Comparison of ENCODE assay signal across 24 cellular contexts in genomic region chr3:25707268-25707928, GRCh38.
"Had no signal": no experiment of that assay in that cellular context is flagged by ENCODE, and none has a peak within 500 bp of the region (broad histone marks: within the 10 kb centered on the region; RNA-seq: fewer than 3 reads in every experiment).

No MANE protein-coding gene starts in this region.

- H3K4me2 ChIP-seq: hepatocyte, neural progenitor cell had no signal

- H3K36me3 ChIP-seq: esophagus muscularis mucosa, neural progenitor cell, ovary, right atrium auricular region, sigmoid colon, tibial nerve, upper lobe of right lung had no signal

- DNase-seq: effector memory CD8-positive, alpha-beta T cell; foreskin fibroblast; head of caudate nucleus; left colon; left ventricle myocardium superior; mesenchymal stem cell; midbrain; nucleus accumbens; ovary; sigmoid colon; stimulated activated CD4-positive, alpha-beta T cell treated with anti-CD3 and anti-CD28 coated beads, Interleukin-2, amount 100 ng/mL, for 24 hours; stimulated activated CD4-positive, alpha-beta T cell treated with anti-CD3 and anti-CD28 coated beads, Interleukin-4, amount 100 ng/mL, for 4 hours; stimulated activated naive B cell treated with anti-CD40 and anti-IgM and Interleukin-4, amounts not matched to agents 10 μg/mL and 1 μg/mL and 100 μg/mL, for 72 hours; stimulated activated naive CD8-positive, alpha-beta T cell treated with anti-CD3 and anti-CD28 coated beads, Interleukin-15, amount 100 ng/mL, for 72 hours; testis; upper lobe of right lung had no signal

- H3K4me1 ChIP-seq: esophagus muscularis mucosa, neural progenitor cell, right atrium auricular region, sigmoid colon, testis, tibial nerve, upper lobe of right lung had no signal

- H3K79me2 ChIP-seq: hepatocyte had no signal

- H3K27me3 ChIP-seq: esophagus muscularis mucosa, neural progenitor cell, ovary, right atrium auricular region, sigmoid colon, testis, tibial nerve had no signal

- H3K9ac ChIP-seq: neural progenitor cell had no signal

- H2AFZ ChIP-seq: hepatocyte, neural progenitor cell had no signal

- H3K4me3 ChIP-seq: esophagus muscularis mucosa, hepatocyte, lung, neural progenitor cell, ovary, right atrium auricular region, sigmoid colon, skin epidermis, testis, tibial nerve, upper lobe of right lung had no signal

- ATAC-seq: effector memory CD8-positive, alpha-beta T cell; left colon; left ventricle myocardium superior; natural killer cell treated with Interleukin-12 subunit alpha and Interleukin-12 subunit beta and Interleukin-15 and Interleukin-18, amount 100 ng/mL, for 72 hours; stimulated activated naive B cell treated with anti-CD40 and anti-IgM and Interleukin-4, amounts not matched to agents 10 μg/mL and 1 μg/mL and 100 μg/mL, for 72 hours; stimulated activated naive CD8-positive, alpha-beta T cell treated with anti-CD3 and anti-CD28 coated beads, Interleukin-15, amount 100 ng/mL, for 72 hours; upper lobe of right lung had no signal

- H3K9me3 ChIP-seq: esophagus muscularis mucosa, ovary, right atrium auricular region, sigmoid colon, testis, tibial nerve, upper lobe of right lung had no signal
